ENCODE assay signal across 1 cellular context in genomic region chr12:32755654-32756475, GRCh38.
TF ChIP-seq lines count a peak whose summit lies in the region.

Gene YARS2 (minus strand): TSS chr12:32755897. CDS start chr12:32755874, 23 bp downstream.

TF ChIP-seq in A549, 52 proteins besides CTCF, POLR2A, EP300 and RAD21 (continued from another document):
- TF ChIP-seq REST (IDR thresholded peaks at IDR 0.05) (no peak), GATA3 (IDR thresholded peaks at IDR 0.05; ENCODE audit: borderline replicate concordance) (0 out of 2 replicates have a peak, but pooled peaks have one; percentile 3), ZSCAN20 (CRISPR knock-in tag; IDR thresholded peaks at IDR 0.05) (no peak), E2F6 (IDR thresholded peaks at IDR 0.05; ENCODE audit: borderline replicate concordance, low read depth) (peak; percentile 41; the same call in 1 of the 2 replicates), CBX8 (IDR thresholded peaks at IDR 0.05) (no peak), POLR2AphosphoS2 (conservative IDR thresholded peaks at IDR 0.05; ENCODE audit: low read length) (no peak), RNF2 (IDR thresholded peaks at IDR 0.05; ENCODE audit: borderline replicate concordance, low read depth) (no peak), JUN (IDR thresholded peaks at IDR 0.05) (peak; percentile 61 to 73), HEYL (CRISPR knock-in tag; IDR thresholded peaks at IDR 0.05) (no peak), PHF8 (IDR thresholded peaks at IDR 0.05; ENCODE audit: borderline replicate concordance, low read depth) (peak; percentile 98), MAZ (IDR thresholded peaks at IDR 0.05; ENCODE audit: borderline replicate concordance, low read depth, low read length) (no peak), FOXS1 (CRISPR knock-in tag; IDR thresholded peaks at IDR 0.05) (no peak), CHD4 (IDR thresholded peaks at IDR 0.05; ENCODE audit: borderline replicate concordance) (no peak), ZNF302 (CRISPR knock-in tag; IDR thresholded peaks at IDR 0.05) (no peak), KDM1A (IDR thresholded peaks at IDR 0.05; ENCODE audit: low read depth) (no peak), ATOH8 (CRISPR knock-in tag; IDR thresholded peaks at IDR 0.05; ENCODE audit: low read depth) (no peak), RARB (CRISPR knock-in tag; IDR thresholded peaks at IDR 0.05) (no peak), SMC3 (IDR thresholded peaks at IDR 0.05) (peak; percentile 94), KDM5A (IDR thresholded peaks at IDR 0.05) (peak; percentile 64), CHD2 (IDR thresholded peaks at IDR 0.05; ENCODE audit: low read length, partially characterized antibody) (no peak), SREBF2 (IDR thresholded peaks at IDR 0.05) (no peak), FOSL2 (IDR thresholded peaks at IDR 0.05) (no peak), FOSL2 (CRISPR knock-in tag; IDR thresholded peaks at IDR 0.05) (no peak), CEBPB (IDR thresholded peaks at IDR 0.05) (no peak; a peak in 1 of 4 replicates), RFX5 (IDR thresholded peaks at IDR 0.05) (no peak), MAFK (IDR thresholded peaks at IDR 0.05; ENCODE audit: partially characterized antibody) (peak; percentile 34), EHMT2 (IDR thresholded peaks at IDR 0.05; ENCODE audit: low read depth) (no peak)
